ENCODE assay signal across 1 cellular context in the genomic region with DNA sequence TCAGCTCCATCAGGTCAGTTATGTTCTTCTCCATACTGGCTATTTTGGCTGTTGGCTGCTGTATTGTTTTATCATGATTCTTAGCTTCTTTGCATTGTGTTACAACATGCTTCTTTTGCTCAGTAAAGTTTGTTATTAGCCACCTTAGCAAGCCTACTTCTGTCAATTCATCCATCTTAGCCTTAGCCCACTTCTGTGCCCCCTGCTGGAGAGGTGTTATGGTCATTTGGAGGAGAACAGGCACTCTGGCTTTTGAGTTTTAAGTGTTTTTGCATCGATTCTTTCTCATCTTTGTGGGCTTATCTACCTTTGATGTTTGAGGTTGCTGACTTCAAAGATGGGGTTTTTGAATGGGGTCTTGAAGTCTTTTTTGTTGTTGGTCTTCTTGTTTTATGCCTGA.
TF ChIP-seq lines count a peak whose summit lies in the region.

No MANE protein-coding gene starts in this region.

TF ChIP-seq in HepG2, 621 proteins besides CTCF, POLR2A, EP300 and RAD21:
- TF ChIP-seq, protein P1, sequence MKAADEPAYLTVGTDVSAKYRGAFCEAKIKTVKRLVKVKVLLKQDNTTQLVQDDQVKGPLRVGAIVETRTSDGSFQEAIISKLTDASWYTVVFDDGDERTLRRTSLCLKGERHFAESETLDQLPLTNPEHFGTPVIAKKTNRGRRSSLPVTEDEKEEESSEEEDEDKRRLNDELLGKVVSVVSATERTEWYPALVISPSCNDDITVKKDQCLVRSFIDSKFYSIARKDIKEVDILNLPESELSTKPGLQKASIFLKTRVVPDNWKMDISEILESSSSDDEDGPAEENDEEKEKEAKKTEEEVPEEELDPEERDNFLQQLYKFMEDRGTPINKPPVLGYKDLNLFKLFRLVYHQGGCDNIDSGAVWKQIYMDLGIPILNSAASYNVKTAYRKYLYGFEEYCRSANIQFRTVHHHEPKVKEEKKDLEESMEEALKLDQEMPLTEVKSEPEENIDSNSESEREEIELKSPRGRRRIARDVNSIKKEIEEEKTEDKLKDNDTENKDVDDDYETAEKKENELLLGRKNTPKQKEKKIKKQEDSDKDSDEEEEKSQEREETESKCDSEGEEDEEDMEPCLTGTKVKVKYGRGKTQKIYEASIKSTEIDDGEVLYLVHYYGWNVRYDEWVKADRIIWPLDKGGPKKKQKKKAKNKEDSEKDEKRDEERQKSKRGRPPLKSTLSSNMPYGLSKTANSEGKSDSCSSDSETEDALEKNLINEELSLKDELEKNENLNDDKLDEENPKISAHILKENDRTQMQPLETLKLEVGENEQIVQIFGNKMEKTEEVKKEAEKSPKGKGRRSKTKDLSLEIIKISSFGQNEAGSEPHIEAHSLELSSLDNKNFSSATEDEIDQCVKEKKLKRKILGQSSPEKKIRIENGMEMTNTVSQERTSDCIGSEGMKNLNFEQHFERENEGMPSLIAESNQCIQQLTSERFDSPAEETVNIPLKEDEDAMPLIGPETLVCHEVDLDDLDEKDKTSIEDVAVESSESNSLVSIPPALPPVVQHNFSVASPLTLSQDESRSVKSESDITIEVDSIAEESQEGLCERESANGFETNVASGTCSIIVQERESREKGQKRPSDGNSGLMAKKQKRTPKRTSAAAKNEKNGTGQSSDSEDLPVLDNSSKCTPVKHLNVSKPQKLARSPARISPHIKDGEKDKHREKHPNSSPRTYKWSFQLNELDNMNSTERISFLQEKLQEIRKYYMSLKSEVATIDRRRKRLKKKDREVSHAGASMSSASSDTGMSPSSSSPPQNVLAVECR (CRISPR knock-in tag; IDR thresholded peaks at IDR 0.05; ENCODE audit: borderline replicate concordance), result no peak
- TF ChIP-seq NFE2L2 (IDR thresholded peaks at IDR 0.05; ENCODE audit: low read length), result no peak
- TF ChIP-seq ZNF260 (CRISPR knock-in tag; IDR thresholded peaks at IDR 0.05; ENCODE audit: borderline replicate concordance, low read depth), result no peak
- TF ChIP-seq KAT8 (CRISPR knock-in tag; IDR thresholded peaks at IDR 0.05), result no peak
